In the genomic region with DNA sequence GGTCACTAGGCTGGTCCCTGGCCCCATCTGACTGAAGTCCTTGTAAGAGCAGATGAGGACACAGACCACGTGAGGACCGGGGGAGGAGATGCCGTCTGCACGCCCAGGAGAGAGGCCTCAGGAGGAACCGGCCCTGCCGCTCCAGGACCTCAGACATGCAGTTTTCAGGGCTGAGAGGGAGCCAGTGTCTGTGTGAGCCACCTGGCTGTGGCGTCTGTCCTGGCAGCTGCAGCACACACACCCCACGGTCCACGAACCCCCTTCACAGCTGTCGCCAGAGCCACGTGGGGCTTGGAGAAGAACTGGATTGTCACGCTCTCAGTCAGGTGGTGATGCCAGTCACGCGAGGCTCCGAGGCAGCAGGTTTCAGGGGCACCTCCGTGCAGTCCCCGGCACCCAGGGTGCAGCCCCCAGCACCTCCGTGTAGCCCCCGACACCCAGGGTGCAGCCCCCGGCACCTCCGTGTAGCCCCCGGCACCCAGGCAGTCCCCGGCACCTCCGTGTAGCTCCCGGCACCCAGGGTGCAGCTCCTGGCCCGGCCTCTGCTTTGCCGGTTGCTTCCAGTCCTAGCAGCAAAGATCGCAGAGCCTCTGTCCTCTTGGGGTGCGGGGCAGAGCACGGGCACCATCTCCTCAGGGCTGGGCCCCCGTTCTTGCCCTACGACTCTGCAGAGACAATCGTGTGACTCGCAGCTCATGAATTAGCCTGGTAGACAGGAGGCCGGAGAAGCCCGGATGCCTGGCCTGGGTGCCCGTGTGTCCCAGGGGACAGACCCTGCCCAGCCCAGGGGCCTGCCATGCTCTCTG, we compare ENCODE assay signal across 10 cellular contexts. TPM values are rescaled to one million over a fixed set of nuclear protein-coding genes. Genes with fewer than 3 reads are reported as not detected.
DNase-seq lines count a peak whose midpoint lies in the region; ATAC-seq and TF ChIP-seq lines count a peak whose summit lies in the region.
"Had no signal": no experiment of that assay in that cellular context is flagged by ENCODE, and none has a peak within 500 bp of the region (broad histone marks: within the 10 kb centered on the region; RNA-seq: fewer than 3 reads in every experiment).

No MANE protein-coding gene starts in this region.

- no peak overlapping the region for H3K4me3 ChIP-seq in NT2/D1 (ENCODE audit: insufficient read length, low read depth)
- no peak overlapping the region for H3K4me3 ChIP-seq in fibroblast of the aortic adventitia (ENCODE audit: low read depth, low read length)
- no peak overlapping the region for H3K4me3 ChIP-seq in stomach

- H3K27me3 ChIP-seq in NT2/D1 (ENCODE audit: insufficient read depth, insufficient read length) = no peaks in the 10 kb centered on the region
- H3K27me3 ChIP-seq in stomach = peaks cover 0 to 33% (median 0%) of the 10 kb centered on the region in 3 donors

- H3K36me3 ChIP-seq in NT2/D1 (ENCODE audit: insufficient read depth, insufficient read length, low read length) = no peaks in the 10 kb centered on the region
- no peaks in the 10 kb centered on the region for H3K36me3 ChIP-seq in stomach

- TF ChIP-seq CTCF in fibroblast of the aortic adventitia (IDR thresholded peaks at IDR 0.05; ENCODE audit: insufficient read depth, low read length) = no peak
- TF ChIP-seq CTCF in stomach (IDR thresholded peaks at IDR 0.05) = no peak

- WGBS in stomach, 5 donors = 58 to 86% (median 72%) methylated on average over 24 to 37 of the region's 37 CpGs

- no peak for TF ChIP-seq POLR2A in stomach (IDR thresholded peaks at IDR 0.05)

- peaks cover 14% of the 10 kb centered on the region for H3K4me1 ChIP-seq in NT2/D1 (ENCODE audit: insufficient read depth, insufficient read length)
- H3K4me1 ChIP-seq in stomach = peaks cover 0 to 16% (median 9%) of the 10 kb centered on the region in 4 donors

- H3K36me3 Mint-ChIP-seq in stimulated activated memory B cell treated with anti-CD40 and anti-IgM and Interleukin-4, amounts not matched to agents 10 μg/mL and 1 μg/mL and 100 μg/mL, for 72 hours = no peaks in the 10 kb centered on the region

- no peak for TF ChIP-seq EP300 in stomach (IDR thresholded peaks at IDR 0.05)

- no peak overlapping the region for H3K4me3 Mint-ChIP-seq in stimulated activated memory B cell treated with anti-CD40 and anti-IgM and Interleukin-4, amounts not matched to agents 10 μg/mL and 1 μg/mL and 100 μg/mL, for 72 hours

- peak overlapping the region; percentile 27 for H3K9ac ChIP-seq in NT2/D1 (ENCODE audit: insufficient read length, low read depth)

- no peak overlapping the region for H3K27ac Mint-ChIP-seq in stimulated activated memory B cell treated with anti-CD40 and anti-IgM and Interleukin-4, amounts not matched to agents 10 μg/mL and 1 μg/mL and 100 μg/mL, for 72 hours

- DNase-seq in NCI-H2227 (lab: John Stamatoyannopoulos, UW; ENCODE audit: unreplicated experiment) (peak; percentile 58), NCI-H2227 treated with DMSO at 0.1 percent for 48 hours (lab: John Stamatoyannopoulos, UW) (no peak), NT2/D1 (ENCODE audit: low read depth, low spot score) (no peak), fibroblast of the aortic adventitia (ENCODE audit: low read depth) (peak; percentile 25), stomach (no peak)
- DNase-seq in stimulated activated CD4-positive, alpha-beta T cell treated with anti-CD3 and anti-CD28 coated beads, Interleukin-2, amount 100 ng/mL, for 48 hours = no peak
- DNase-seq: activated gamma-delta T cell treated with Interleukin-2 at 50 U/mL for 16 hours, NCI-H187 treated with DMSO at 0.1 percent for 48 hours had no signal

- no peaks in the 10 kb centered on the region for H3K9me3 Mint-ChIP-seq in stimulated activated memory B cell treated with anti-CD40 and anti-IgM and Interleukin-4, amounts not matched to agents 10 μg/mL and 1 μg/mL and 100 μg/mL, for 72 hours

- intact Hi-C loops in stomach (cut with DNase I; ENCODE audit: low total_unique reads) = no loop called here

- peaks cover 47% of the 10 kb centered on the region for H3K27me3 Mint-ChIP-seq in stimulated activated memory B cell treated with anti-CD40 and anti-IgM and Interleukin-4, amounts not matched to agents 10 μg/mL and 1 μg/mL and 100 μg/mL, for 72 hours

- no peak overlapping the region for H3K27ac ChIP-seq in stomach

- peak; percentile 17 for ATAC-seq in stimulated activated memory B cell treated with anti-CD40 and anti-IgM and Interleukin-4, amounts not matched to agents 10 μg/mL and 1 μg/mL and 100 μg/mL, for 72 hours
- ATAC-seq in GM19397 (IDR thresholded peaks at IDR 0.05; ENCODE audit: unreplicated experiment) = no peak

- peaks cover 12% of the 10 kb centered on the region for H3K4me1 Mint-ChIP-seq in stimulated activated memory B cell treated with anti-CD40 and anti-IgM and Interleukin-4, amounts not matched to agents 10 μg/mL and 1 μg/mL and 100 μg/mL, for 72 hours

- no peaks in the 10 kb centered on the region for H3K9me3 ChIP-seq in NT2/D1 (ENCODE audit: insufficient read depth, low read length)
- H3K9me3 ChIP-seq in stomach = no peaks in the 10 kb centered on the region

RNA-seq across cellular contexts. Expression of gene SUMO3, which starts 19.0 kb away (rescaled TPM):
- 43.2 and 130 TPM in 2 replicates for total RNA-seq in fibroblast of the aortic adventitia (ENCODE audit: low replicate concordance)
- 10 to 100 TPM; 29.5 to 80.1 (median 42.0) TPM for total RNA-seq in stomach
- 10 to 100 TPM; 36.4 to 95.9 (median 78.1) TPM for polyA plus RNA-seq in stomach

RNA-seq across cellular contexts. Expression of gene UBE2G2, which starts 35.2 kb away (rescaled TPM):
- 64.2 and 96.3 TPM in 2 replicates for total RNA-seq in fibroblast of the aortic adventitia (ENCODE audit: low replicate concordance)
- total RNA-seq in stomach = 100 to 1,000 TPM in 1 of 5 donors, 10 to 100 TPM in 4; 56.5 to 116 (median 78.2) TPM
- 10 to 100 TPM; 30.6 to 33.7 (median 32.7) TPM for polyA plus RNA-seq in stomach

RNA-seq across cellular contexts. Expression of gene PTTG1IP, which starts 36.6 kb away (rescaled TPM):
- total RNA-seq in fibroblast of the aortic adventitia (ENCODE audit: low replicate concordance) (226 and 233 TPM in 2 replicates), stomach (100 to 1,000 TPM in 4 of 5 donors, 10 to 100 TPM in 1; 85.7 to 253 (median 164) TPM)
- polyA plus RNA-seq in stomach = 10 to 100 TPM; 61.3 to 96.3 (median 75.8) TPM

Comparison
In these comparisons a context has a peak if more than half of its experiments do, and no peak if none do; other contexts are left out.
1. DNase-seq: peak in NCI-H2227 (single experiment) and fibroblast of the aortic adventitia (single experiment); none in NCI-H2227 treated with DMSO at 0.1 percent for 48 hours (single experiment), NT2/D1 (single experiment), stimulated activated CD4-positive, alpha-beta T cell treated with anti-CD3 and anti-CD28 coated beads, Interleukin-2, amount 100 ng/mL, for 48 hours (0 of 2) and stomach (single experiment).